In genomic region chr11:100681064-100681502, GRCh38 we compare ENCODE assay signal across 9 cellular contexts. TPM values are rescaled to one million over a fixed set of nuclear protein-coding genes. Genes with fewer than 3 reads are reported as not detected.
A peak's percentile ranks its signal among the peaks of the same experiment; 100 is the strongest.
DNase-seq lines count a peak whose midpoint lies in the region; ATAC-seq, FAIRE-seq and TF ChIP-seq lines count a peak whose summit lies in the region.
"Had no signal": no experiment of that assay in that cellular context is flagged by ENCODE, and none has a peak within 500 bp of the region (broad histone marks: within the 10 kb centered on the region; RNA-seq: fewer than 3 reads in every experiment).

No MANE protein-coding gene starts in this region.

- CTCF ChIA-PET in activated CD8-positive, alpha-beta T cell treated with anti-CD3 and anti-CD28 coated beads for 36 hours (lab: Charles Lee): interaction anchor here (0.7 to 1.0 kb wide), 2 partner anchors 17 to 231 kb away, joined by 3 read pairs; no protein-coding TSS in a partner anchor

- ATAC-seq in GM18867 (IDR thresholded peaks at IDR 0.05; ENCODE audit: unreplicated experiment) (peak; percentile 98), HG02970 (IDR thresholded peaks at IDR 0.05; ENCODE audit: low FRiP score, unreplicated experiment) (peak; percentile 100)
- ATAC-seq in activated CD8-positive, alpha-beta T cell treated with anti-CD3 and anti-CD28 coated beads for 36 hours: peak; percentile 75

- no peaks in the 10 kb centered on the region for H3K9me3 Mint-ChIP-seq in activated CD8-positive, alpha-beta T cell treated with anti-CD3 and anti-CD28 coated beads for 36 hours
- H3K9me3 Mint-ChIP-seq: dendritic cell treated with granulocyte-macrophage colony-stimulating factor and Interleukin-4, amounts not matched to agents 40 ng/mL and 50 ng/mL, for 4 days had no signal

- H3K27me3 ChIP-seq in uterus: no peaks in the 10 kb centered on the region

- POLR2A ChIA-PET in activated CD8-positive, alpha-beta T cell treated with anti-CD3 and anti-CD28 coated beads for 36 hours (lab: Charles Lee): interaction anchor here (0.7 kb wide), 1 partner anchor 138 kb away, joined by 3 read pairs; no protein-coding TSS in a partner anchor

- H3K4me3 ChIP-seq in uterus: no peak overlapping the region

- peak; percentile 27 for FAIRE-seq in islet of Langerhans (lab: Jason Lieb, UNC)

- H3K27ac ChIP-seq in uterus: peak overlapping the region in 1 of 2 donors; percentile 8

- H3K4me3 Mint-ChIP-seq in activated CD8-positive, alpha-beta T cell treated with anti-CD3 and anti-CD28 coated beads for 36 hours: no peak overlapping the region
- H3K4me3 Mint-ChIP-seq: dendritic cell treated with granulocyte-macrophage colony-stimulating factor and Interleukin-4, amounts not matched to agents 40 ng/mL and 50 ng/mL, for 4 days had no signal

- H3K27me3 Mint-ChIP-seq in activated CD8-positive, alpha-beta T cell treated with anti-CD3 and anti-CD28 coated beads for 36 hours: peaks cover 1% of the 10 kb centered on the region

- intact Hi-C loops in activated CD8-positive, alpha-beta T cell treated with anti-CD3 and anti-CD28 coated beads for 36 hours (cut with micrococcal nuclease): loop anchor here (10.0 kb wide), 2 partner anchors 174 to 244 kb away; no protein-coding TSS in a partner anchor
- intact Hi-C loops in uterus (cut with DNase I; ENCODE audit: low total_unique reads): no loop called here

- no peaks in the 10 kb centered on the region for H3K4me1 ChIP-seq in uterus

- H3K36me3 ChIP-seq in uterus: no peaks in the 10 kb centered on the region

- DNase-seq in Ammon's horn (ENCODE audit: low spot score) (peak; percentile 63), NCI-H1436 treated with DMSO at 0.1 percent for 48 hours (lab: John Stamatoyannopoulos, UW) (peak; percentile 70), uterus (peak; percentile 46 to 51), dedifferentiated amniotic fluid mesenchymal stem cell (ENCODE audit: extremely low spot score) (no peak)
- DNase-seq in activated CD8-positive, alpha-beta T cell treated with anti-CD3 and anti-CD28 coated beads for 36 hours: peak; percentile 63

- no peak for TF ChIP-seq CTCF in activated CD8-positive, alpha-beta T cell treated with anti-CD3 and anti-CD28 coated beads for 36 hours (IDR thresholded peaks at IDR 0.05)
- TF ChIP-seq CTCF in uterus (IDR thresholded peaks at IDR 0.05): no peak

- peaks cover 25% of the 10 kb centered on the region for H3K4me1 Mint-ChIP-seq in activated CD8-positive, alpha-beta T cell treated with anti-CD3 and anti-CD28 coated beads for 36 hours (ENCODE audit: low read depth)

- no peaks in the 10 kb centered on the region for H3K36me3 Mint-ChIP-seq in activated CD8-positive, alpha-beta T cell treated with anti-CD3 and anti-CD28 coated beads for 36 hours (ENCODE audit: low read depth)

- no peak for TF ChIP-seq POLR2A in uterus (IDR thresholded peaks at IDR 0.05)

- H3K27ac Mint-ChIP-seq in activated CD8-positive, alpha-beta T cell treated with anti-CD3 and anti-CD28 coated beads for 36 hours: no peak overlapping the region
- H3K27ac Mint-ChIP-seq: dendritic cell treated with granulocyte-macrophage colony-stimulating factor and Interleukin-4, amounts not matched to agents 40 ng/mL and 50 ng/mL, for 4 days had no signal

- H3K9me3 ChIP-seq in uterus: no peaks in the 10 kb centered on the region

RNA-seq across cellular contexts. Expression of gene ARHGAP42, which starts 6.0 kb away (rescaled TPM):
- total RNA-seq in activated CD8-positive, alpha-beta T cell treated with anti-CD3 and anti-CD28 coated beads for 36 hours: under 1 TPM; 0.20 to 0.41 TPM
- 10 to 100 TPM; 10.2 to 51.6 (median 21.1) TPM for total RNA-seq in uterus

Comparison
In these comparisons a context has a peak if more than half of its experiments do, and no peak if none do; other contexts are left out.
1. RNA of gene ARHGAP42, which starts 6.0 kb away (total RNA-seq): 10.2 to 51.6 TPM in uterus; 0.20 to 0.41 TPM in activated CD8-positive, alpha-beta T cell treated with anti-CD3 and anti-CD28 coated beads for 36 hours; every median in the first group is over 4 times any median in the second.
2. Peak in every context shown above with its lines, with median percentiles within 50 percentile points of each other: ATAC-seq.